In the genomic region with DNA sequence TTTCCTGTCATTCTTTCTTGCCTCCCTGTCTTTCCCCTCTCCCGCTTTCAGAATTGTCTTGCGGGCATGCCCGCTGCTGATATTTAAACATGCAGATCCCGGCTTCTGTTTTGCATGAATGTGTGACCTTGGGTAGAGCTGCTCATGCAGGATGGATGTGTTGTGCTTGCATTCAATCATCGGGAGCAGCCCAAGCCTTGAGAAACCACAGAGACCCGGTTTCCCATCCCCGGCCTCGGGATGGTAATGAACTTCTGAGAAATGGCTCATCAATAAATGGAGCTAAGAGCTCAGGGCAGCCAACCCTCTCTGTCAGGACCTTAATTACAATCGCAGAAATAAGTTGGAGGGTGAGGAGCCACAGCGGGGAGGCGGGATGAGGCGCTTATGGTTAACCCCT, we compare ENCODE assay signal across 1 cellular context.
TF ChIP-seq lines count a peak whose summit lies in the region.

No MANE protein-coding gene starts in this region.

TF ChIP-seq in H1, 55 proteins besides CTCF, POLR2A, EP300 and RAD21:
- TF ChIP-seq SIX5 (IDR thresholded peaks at IDR 0.05; ENCODE audit: low read depth, low read length): no peak
- TF ChIP-seq TCF12 (IDR thresholded peaks at IDR 0.05; ENCODE audit: low read depth, low read length): no peak
- no peak for TF ChIP-seq GABPA (IDR thresholded peaks at IDR 0.05; ENCODE audit: borderline replicate concordance, insufficient read depth, low read length)
- no peak for TF ChIP-seq SP2 (IDR thresholded peaks at IDR 0.05; ENCODE audit: low read length)
- no peak for TF ChIP-seq CBX5 (IDR thresholded peaks at IDR 0.05; ENCODE audit: low read depth, low read length)
- no peak for TF ChIP-seq SP4 (IDR thresholded peaks at IDR 0.05; ENCODE audit: low read length)
- no peak for TF ChIP-seq JUN (IDR thresholded peaks at IDR 0.05; ENCODE audit: low read depth, low read length)
- no peak for TF ChIP-seq TAF1 (IDR thresholded peaks at IDR 0.05; ENCODE audit: low read depth, low read length)
- no peak for TF ChIP-seq ASH2L (IDR thresholded peaks at IDR 0.05; ENCODE audit: low read length)
TF ChIP-seq in H1: peak in this region for 0.
